ENCODE assay signal across 21 cellular contexts in the genomic region with DNA sequence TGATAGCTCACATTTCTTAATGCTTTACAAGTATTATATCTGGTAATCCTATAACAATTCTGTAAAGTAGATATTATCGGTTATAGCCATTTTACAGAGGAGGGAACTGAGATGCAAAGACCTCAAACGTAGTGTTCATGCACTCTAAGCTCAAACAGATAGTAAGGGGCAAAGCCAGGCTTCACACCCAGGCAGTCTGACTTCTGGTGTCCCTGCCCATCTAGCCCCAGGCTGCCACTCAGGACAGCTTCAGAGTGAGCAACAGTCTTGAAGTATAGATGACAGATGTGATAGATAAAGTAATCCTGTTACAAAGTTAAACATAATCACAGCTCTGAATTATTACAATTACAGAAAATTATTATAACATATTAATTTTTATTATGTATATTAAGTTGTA. TPM values are rescaled to one million over a fixed set of nuclear protein-coding genes. Genes with fewer than 3 reads are reported as not detected.
DNase-seq lines count a peak whose midpoint lies in the region; ATAC-seq lines count a peak whose summit lies in the region.
"Had no signal": no experiment of that assay in that cellular context is flagged by ENCODE, and none has a peak within 500 bp of the region (broad histone marks: within the 10 kb centered on the region; RNA-seq: fewer than 3 reads in every experiment).

No MANE protein-coding gene starts in this region.

- no peak for ATAC-seq in stimulated activated naive CD8-positive, alpha-beta T cell treated with anti-CD3 and anti-CD28 coated beads, Interleukin-15, Interleukin-2, amounts not matched to agents 100 U/mL and 50 U/mL, for 24 hours
- ATAC-seq in activated naive CD8-positive, alpha-beta T cell treated with anti-CD3 and anti-CD28 coated beads, Interleukin-2, amount 10 ng/mL, durations not matched to agents 7 days and 5 days (ENCODE audit: low read depth) = no peak
- ATAC-seq: left lung, right cardiac atrium, WTC11 had no signal

- H3K27ac Mint-ChIP-seq in stimulated activated naive CD8-positive, alpha-beta T cell treated with anti-CD3 and anti-CD28 coated beads, Interleukin-15, Interleukin-2, amounts not matched to agents 100 ng/mL and 50 ng/mL, for 24 hours = peak overlapping the region; percentile 85
- peak overlapping the region; percentile 78 for H3K27ac Mint-ChIP-seq in activated naive CD8-positive, alpha-beta T cell treated with anti-CD3 and anti-CD28 coated beads, Interleukin-2, amount 10 ng/mL, durations not matched to agents 7 days and 5 days
- H3K27ac Mint-ChIP-seq: B cell, WTC11 had no signal

- no peaks in the 10 kb centered on the region for H3K27me3 Mint-ChIP-seq in stimulated activated naive CD8-positive, alpha-beta T cell treated with anti-CD3 and anti-CD28 coated beads, Interleukin-15, Interleukin-2, amounts not matched to agents 100 ng/mL and 50 ng/mL, for 24 hours
- no peaks in the 10 kb centered on the region for H3K27me3 Mint-ChIP-seq in activated naive CD8-positive, alpha-beta T cell treated with anti-CD3 and anti-CD28 coated beads, Interleukin-2, amount 10 ng/mL, durations not matched to agents 7 days and 5 days
- H3K27me3 Mint-ChIP-seq: B cell had no signal

- H3K9me3 Mint-ChIP-seq in stimulated activated naive CD8-positive, alpha-beta T cell treated with anti-CD3 and anti-CD28 coated beads, Interleukin-15, Interleukin-2, amounts not matched to agents 100 ng/mL and 50 ng/mL, for 24 hours = no peaks in the 10 kb centered on the region
- H3K9me3 Mint-ChIP-seq in activated naive CD8-positive, alpha-beta T cell treated with anti-CD3 and anti-CD28 coated beads, Interleukin-2, amount 10 ng/mL, durations not matched to agents 7 days and 5 days = no peaks in the 10 kb centered on the region
- H3K9me3 Mint-ChIP-seq: WTC11 had no signal

- peaks cover 83% of the 10 kb centered on the region for H3K4me1 Mint-ChIP-seq in stimulated activated naive CD8-positive, alpha-beta T cell treated with anti-CD3 and anti-CD28 coated beads, Interleukin-15, Interleukin-2, amounts not matched to agents 100 ng/mL and 50 ng/mL, for 24 hours (ENCODE audit: low read depth)
- peaks cover 54% of the 10 kb centered on the region for H3K4me1 Mint-ChIP-seq in activated naive CD8-positive, alpha-beta T cell treated with anti-CD3 and anti-CD28 coated beads, Interleukin-2, amount 10 ng/mL, durations not matched to agents 7 days and 5 days

- H3K36me3 Mint-ChIP-seq in stimulated activated naive CD8-positive, alpha-beta T cell treated with anti-CD3 and anti-CD28 coated beads, Interleukin-15, Interleukin-2, amounts not matched to agents 100 ng/mL and 50 ng/mL, for 24 hours (ENCODE audit: low read depth) = no peaks in the 10 kb centered on the region
- no peaks in the 10 kb centered on the region for H3K36me3 Mint-ChIP-seq in activated naive CD8-positive, alpha-beta T cell treated with anti-CD3 and anti-CD28 coated beads, Interleukin-2, amount 10 ng/mL, durations not matched to agents 7 days and 5 days
- H3K36me3 Mint-ChIP-seq: WTC11 had no signal

- H3K4me3 Mint-ChIP-seq in stimulated activated naive CD8-positive, alpha-beta T cell treated with anti-CD3 and anti-CD28 coated beads, Interleukin-15, Interleukin-2, amounts not matched to agents 100 ng/mL and 50 ng/mL, for 24 hours = peak overlapping the region; percentile 40
- H3K4me3 Mint-ChIP-seq in activated naive CD8-positive, alpha-beta T cell treated with anti-CD3 and anti-CD28 coated beads, Interleukin-2, amount 10 ng/mL, durations not matched to agents 7 days and 5 days = peak overlapping the region; percentile 60
- H3K4me3 Mint-ChIP-seq: B cell, WTC11 had no signal

- POLR2A ChIA-PET in activated naive CD8-positive, alpha-beta T cell treated with anti-CD3 and anti-CD28 coated beads, Interleukin-2, amount 10 ng/mL, durations not matched to agents 7 days and 5 days (lab: Charles Lee) = interaction anchor here (1.9 to 14.9 kb wide), 2 partner anchors 10 to 19 kb away, joined by 5 to 488 read pairs; no protein-coding TSS in a partner anchor

- DNase-seq in NCI-H82 (lab: John Stamatoyannopoulos, UW) = peak; percentile 46
- no peak for DNase-seq in NCI-H82 treated with DMSO at 0.1 percent for 48 hours (lab: John Stamatoyannopoulos, UW; ENCODE audit: unreplicated experiment)
- no peak for DNase-seq in stimulated activated naive CD8-positive, alpha-beta T cell treated with anti-CD3 and anti-CD28 coated beads, Interleukin-15, Interleukin-2, amounts not matched to agents 100 U/mL and 50 U/mL, for 24 hours
- no peak for DNase-seq in activated naive CD8-positive, alpha-beta T cell treated with anti-CD3 and anti-CD28 coated beads, Interleukin-2, amount 10 ng/mL, durations not matched to agents 7 days and 5 days
- DNase-seq in NCI-H510A (lab: John Stamatoyannopoulos, UW) = no peak
- no peak for DNase-seq in EL
- DNase-seq in retina = no peak
- DNase-seq: DMS 273 treated with DMSO at 0.1 percent for 48 hours; glutamatergic neuron; GOT3; left lung; NCI-H2081 treated with DMSO at 0.1 percent for 48 hours; NCI-H510A treated with DMSO at 0.1 percent for 48 hours; OCI-M1; right cardiac atrium; SIG-M5; stimulated activated naive CD4-positive, alpha-beta T cell had no signal

RNA-seq across cellular contexts. Expression of a gene that starts 6.2 kb away (rescaled TPM):
- 100 to 1,000 TPM; 392 to 403 TPM for total RNA-seq in activated naive CD8-positive, alpha-beta T cell treated with anti-CD3 and anti-CD28 coated beads, Interleukin-2, amount 10 ng/mL, durations not matched to agents 7 days and 5 days

RNA-seq across cellular contexts. Expression of a gene that starts 34.7 kb away (rescaled TPM):
- total RNA-seq in activated naive CD8-positive, alpha-beta T cell treated with anti-CD3 and anti-CD28 coated beads, Interleukin-2, amount 10 ng/mL, durations not matched to agents 7 days and 5 days = 1 to 10 TPM; 2.2 to 2.8 TPM

RNA-seq across cellular contexts. Expression of a gene that starts 45.0 kb away (rescaled TPM):
- total RNA-seq in activated naive CD8-positive, alpha-beta T cell treated with anti-CD3 and anti-CD28 coated beads, Interleukin-2, amount 10 ng/mL, durations not matched to agents 7 days and 5 days = not detected
- total RNA-seq: B cell, WTC11 had no signal

RNA-seq across cellular contexts. Expression of a gene that starts 56.3 kb away (rescaled TPM):
- 1 to 10 TPM; 1.7 to 2.0 TPM for total RNA-seq in activated naive CD8-positive, alpha-beta T cell treated with anti-CD3 and anti-CD28 coated beads, Interleukin-2, amount 10 ng/mL, durations not matched to agents 7 days and 5 days
- total RNA-seq: T-helper 2 cell treated with Interferon-gamma antibody and Interleukin-4, amounts not matched to agents 100 ng/mL and 5 ng/mL, for 36 hours had no signal
